In genomic region chr9:127943011-127943662, GRCh38 we compare ENCODE assay signal across 8 cellular contexts. TPM values are rescaled to one million over a fixed set of nuclear protein-coding genes. Genes with fewer than 3 reads are reported as not detected.
A peak's percentile ranks its signal among the peaks of the same experiment; 100 is the strongest.
DNase-seq lines count a peak whose midpoint lies in the region; ATAC-seq and TF ChIP-seq lines count a peak whose summit lies in the region.

No MANE protein-coding gene starts in this region.

- H3K27me3 ChIP-seq in OCI-LY3 (ENCODE audit: low read depth, low read length) (no peaks in the 10 kb centered on the region), dorsolateral prefrontal cortex (no peaks in the 10 kb centered on the region), ascending aorta (no peaks in the 10 kb centered on the region), MG63 (no peaks in the 10 kb centered on the region)

- TF ChIP-seq CTCF in OCI-LY3 (IDR thresholded peaks at IDR 0.05; ENCODE audit: low read depth, low read length), result no peak; the same call in 1 of the 2 replicates
- peak in 3 of 56 donors; percentile 1 to 45 (median 7) for TF ChIP-seq CTCF in dorsolateral prefrontal cortex (IDR thresholded peaks at IDR 0.05 in 54 of 56, conservative IDR thresholded peaks at IDR 0.05 in 2 of 56; ENCODE audit: low read depth in 1 of 56, partially characterized antibody in 56 of 56)
- TF ChIP-seq CTCF in ascending aorta (IDR thresholded peaks at IDR 0.05), result no peak

- intact Hi-C loops in dorsolateral prefrontal cortex (cut with DNase I) (loop anchor here (1.0 to 10.0 kb wide), 6 partner anchors 38 to 174 kb away; partner anchors contain the start of gene EEIG1 (in 2 of the 2)), ascending aorta (cut with DNase I) (loop anchor here (1.0 to 2.0 kb wide), 3 partner anchors 20 to 92 kb away; partner anchors contain the start of gene EEIG1)

- no peak overlapping the region for H2AFZ ChIP-seq in OCI-LY3 (ENCODE audit: low read depth, low read length)

- H3K27ac Mint-ChIP-seq in activated T-cell treated with anti-CD3 and anti-CD28 coated beads, Interleukin-2, amount 50 U/mL, for 24 hours, result peak overlapping the region; percentile 74
- H3K27ac Mint-ChIP-seq in stimulated activated naive CD8-positive, alpha-beta T cell treated with anti-CD3 and anti-CD28 coated beads, Interleukin-15, amount 100 ng/mL, for 72 hours, result peak overlapping the region in 1 of 2 donors; percentile 92

- no peak overlapping the region for H3K4me3 Mint-ChIP-seq in activated T-cell treated with anti-CD3 and anti-CD28 coated beads, Interleukin-2, amount 50 U/mL, for 24 hours
- no peak overlapping the region for H3K4me3 Mint-ChIP-seq in stimulated activated naive CD8-positive, alpha-beta T cell treated with anti-CD3 and anti-CD28 coated beads, Interleukin-15, amount 100 ng/mL, for 72 hours

- no peak for DNase-seq in activated T-cell treated with anti-CD3 and anti-CD28 coated beads, Interleukin-2, amount 50 U/mL, for 24 hours
- DNase-seq in activated T-cell treated with anti-CD3 and anti-CD28 coated beads for 4 hours, result no peak
- no peak for DNase-seq in dorsolateral prefrontal cortex
- DNase-seq in stimulated activated naive CD8-positive, alpha-beta T cell treated with anti-CD3 and anti-CD28 coated beads, Interleukin-15, amount 100 ng/mL, for 72 hours, result no peak
- DNase-seq in ascending aorta (ENCODE audit: low spot score in 2 of 2), result no peak
- no peak for DNase-seq in MG63

- no peaks in the 10 kb centered on the region for H4K20me1 ChIP-seq in OCI-LY3 (ENCODE audit: insufficient read depth, low read length)

- no peaks in the 10 kb centered on the region for H3K9me3 ChIP-seq in OCI-LY3 (ENCODE audit: insufficient read depth, low read length)
- H3K9me3 ChIP-seq in ascending aorta, result no peaks in the 10 kb centered on the region
- H3K9me3 ChIP-seq in MG63, result no peaks in the 10 kb centered on the region

- no peaks in the 10 kb centered on the region for H3K27me3 Mint-ChIP-seq in activated T-cell treated with anti-CD3 and anti-CD28 coated beads, Interleukin-2, amount 50 U/mL, for 24 hours
- no peaks in the 10 kb centered on the region for H3K27me3 Mint-ChIP-seq in stimulated activated naive CD8-positive, alpha-beta T cell treated with anti-CD3 and anti-CD28 coated beads, Interleukin-15, amount 100 ng/mL, for 72 hours

- H3K4me1 Mint-ChIP-seq in activated T-cell treated with anti-CD3 and anti-CD28 coated beads, Interleukin-2, amount 50 U/mL, for 24 hours (ENCODE audit: low read depth), result peaks cover 43% of the 10 kb centered on the region
- H3K4me1 Mint-ChIP-seq in stimulated activated naive CD8-positive, alpha-beta T cell treated with anti-CD3 and anti-CD28 coated beads, Interleukin-15, amount 100 ng/mL, for 72 hours, result peaks cover 75% of the 10 kb centered on the region

- peak overlapping the region; percentile 54 for H3K4me3 ChIP-seq in OCI-LY3 (ENCODE audit: low read length)
- H3K4me3 ChIP-seq in dorsolateral prefrontal cortex, result peak overlapping the region in 11 of 59 donors; percentile 3 to 30 (median 10)
- H3K4me3 ChIP-seq in ascending aorta, result no peak overlapping the region
- no peak overlapping the region for H3K4me3 ChIP-seq in MG63

- H3K36me3 ChIP-seq in OCI-LY3 (replicated peaks; ENCODE audit: low read depth, low read length) (peaks cover 10% of the 10 kb centered on the region), ascending aorta (peaks cover 15 to 25% of the 10 kb centered on the region in 2 donors), MG63 (peaks cover 41% of the 10 kb centered on the region)

- ATAC-seq in stimulated activated naive CD8-positive, alpha-beta T cell treated with anti-CD3 and anti-CD28 coated beads, Interleukin-15, amount 100 ng/mL, for 72 hours, result peak; percentile 4
- ATAC-seq in GM19035 (IDR thresholded peaks at IDR 0.05; ENCODE audit: unreplicated experiment), result no peak

- H3K9me3 Mint-ChIP-seq in activated T-cell treated with anti-CD3 and anti-CD28 coated beads, Interleukin-2, amount 50 U/mL, for 24 hours, result no peaks in the 10 kb centered on the region
- H3K9me3 Mint-ChIP-seq in stimulated activated naive CD8-positive, alpha-beta T cell treated with anti-CD3 and anti-CD28 coated beads, Interleukin-15, amount 100 ng/mL, for 72 hours, result no peaks in the 10 kb centered on the region

- H3K36me3 Mint-ChIP-seq in activated T-cell treated with anti-CD3 and anti-CD28 coated beads, Interleukin-2, amount 50 U/mL, for 24 hours (ENCODE audit: low read depth), result peaks cover 80% of the 10 kb centered on the region

- H3K4me1 ChIP-seq in OCI-LY3 (ENCODE audit: low read length) (peaks cover 21% of the 10 kb centered on the region), ascending aorta (peaks cover 3 to 4% of the 10 kb centered on the region in 2 donors)

- H3K4me2 ChIP-seq in OCI-LY3 (ENCODE audit: low read length), result peak overlapping the region; percentile 72

- no peaks in the 10 kb centered on the region for H3K79me2 ChIP-seq in OCI-LY3 (ENCODE audit: low read length)

- H3K9ac ChIP-seq in OCI-LY3 (ENCODE audit: low read length), result peak overlapping the region; percentile 45; the same call in 1 of the 2 replicates

- peak overlapping the region; percentile 61 for H3K27ac ChIP-seq in OCI-LY3 (ENCODE audit: low read length)
- peak overlapping the region in 57 of 59 donors; percentile 13 to 100 (median 83) for H3K27ac ChIP-seq in dorsolateral prefrontal cortex
- H3K27ac ChIP-seq in ascending aorta, result no peak overlapping the region

RNA-seq across cellular contexts. Expression of gene DPM2, which starts 5.5 kb away (rescaled TPM):
- 10 to 100 TPM; 23.7 to 41.9 (median 31.9) TPM for total RNA-seq in dorsolateral prefrontal cortex
- total RNA-seq in ascending aorta, result 18.2 TPM
- 23.3 and 38.9 TPM in 2 replicates for total RNA-seq in MG63 (2014; rRNA removed; shearing (Covaris generic); ENCODE audit: low replicate concordance)

RNA-seq across cellular contexts. Expression of gene PIP5KL1, which starts 12.6 kb away (rescaled TPM):
- total RNA-seq in dorsolateral prefrontal cortex (10 to 100 TPM in 5 of 120 experiments, 1 to 10 TPM in 115; 1.2 to 13.2 (median 5.0) TPM), ascending aorta (not detected)
- total RNA-seq in MG63 (2014; rRNA removed; shearing (Covaris generic); ENCODE audit: low replicate concordance), result 0.13 TPM in 1 of 2 replicates, not detected in the other

RNA-seq across cellular contexts. Expression of gene ST6GALNAC4, which starts 26.3 kb away (rescaled TPM):
- total RNA-seq in dorsolateral prefrontal cortex, result 10 to 100 TPM; 13.2 to 58.0 (median 23.6) TPM
- 134 TPM for total RNA-seq in ascending aorta
- 4.7 and 26.9 TPM in 2 replicates for total RNA-seq in MG63 (2014; rRNA removed; shearing (Covaris generic); ENCODE audit: low replicate concordance)

RNA-seq across cellular contexts. Expression of gene EEIG1, which starts 37.7 kb away (rescaled TPM):
- total RNA-seq in dorsolateral prefrontal cortex (100 to 1,000 TPM in 117 of 120 experiments, 10 to 100 TPM in 3; 73.1 to 300 (median 141) TPM), ascending aorta (32.8 TPM)
- total RNA-seq in MG63 (2014; rRNA removed; shearing (Covaris generic); ENCODE audit: low replicate concordance), result 10.3 and 11.8 TPM in 2 replicates

RNA-seq across cellular contexts. Expression of gene ST6GALNAC6, which starts 43.7 kb away (rescaled TPM):
- total RNA-seq in dorsolateral prefrontal cortex, result 100 to 1,000 TPM in 113 of 120 experiments, 10 to 100 TPM in 7; 52.7 to 225 (median 137) TPM
- total RNA-seq in ascending aorta, result 172 TPM
- 40.5 and 47.3 TPM in 2 replicates for total RNA-seq in MG63 (2014; rRNA removed; shearing (Covaris generic); ENCODE audit: low replicate concordance)

Comparison
In these comparisons a context has a peak if more than half of its experiments do, and no peak if none do; other contexts are left out.
1. H3K27ac ChIP-seq: peak in OCI-LY3 (single experiment) and dorsolateral prefrontal cortex (57 of 59); none in ascending aorta (0 of 2).